Comparison of ENCODE assay signal across 23 cellular contexts in the genomic region with DNA sequence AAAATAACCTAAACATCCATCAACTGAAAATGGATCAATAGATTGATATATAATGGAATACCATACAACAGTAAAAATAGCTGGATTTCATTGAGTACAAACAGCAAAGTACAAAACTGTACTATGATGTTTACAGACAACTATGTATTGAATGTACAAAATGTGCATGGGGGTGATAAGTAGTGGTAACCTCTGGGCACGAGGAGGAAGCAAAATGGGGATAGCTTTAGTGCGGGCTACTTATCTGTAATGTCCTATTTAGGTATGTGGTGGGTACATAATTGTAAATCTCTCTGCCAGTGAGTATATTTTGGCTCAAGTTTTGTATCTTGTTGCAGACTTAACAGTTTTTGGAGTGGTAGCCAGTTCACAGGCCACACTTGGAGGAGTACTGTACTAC.
DNase-seq lines count a peak whose midpoint lies in the region; ATAC-seq lines count a peak whose summit lies in the region.
"Had no signal": no experiment of that assay in that cellular context is flagged by ENCODE, and none has a peak within 500 bp of the region (broad histone marks: within the 10 kb centered on the region; RNA-seq: fewer than 3 reads in every experiment).

No MANE protein-coding gene starts in this region.

- no peak for DNase-seq in T-helper 1 cell
- DNase-seq in Right ventricle myocardium superior = no peak
- no peak for DNase-seq in cardiac septum (ENCODE audit: low spot score)
- no peak for DNase-seq in activated naive CD8-positive, alpha-beta T cell treated with anti-CD3 and anti-CD28 coated beads, Interleukin-2, amount 10 ng/mL, durations not matched to agents 7 days and 5 days
- no peak for DNase-seq in stimulated activated naive B cell treated with anti-CD40 and anti-IgM and Interleukin-4, amounts not matched to agents 10 μg/mL and 1 μg/mL and 100 μg/mL, for 72 hours
- DNase-seq: central memory CD4-positive, alpha-beta T cell; dorsolateral prefrontal cortex; H7; hypothalamus; immature natural killer cell; Kasumi-1; mesendoderm; MV-4-11; NCI-H1436 treated with DMSO at 0.1 percent for 48 hours; NCI-H345; sigmoid colon; SJCRH30; stimulated activated CD4-positive, alpha-beta T cell treated with anti-CD3 and anti-CD28 coated beads, Interleukin-15, amount 100 ng/mL, for 24 hours; stimulated activated naive CD4-positive, alpha-beta T cell; testis had no signal

- no peaks in the 10 kb centered on the region for H3K9me3 Mint-ChIP-seq in T-helper 1 cell treated with Interleukin-12 subunit alpha and Interleukin-12 subunit beta and Interleukin-4 antibody, amounts not matched to agents 30 μg/mL and 1 μg/mL, for 36 hours
- no peaks in the 10 kb centered on the region for H3K9me3 Mint-ChIP-seq in activated naive CD8-positive, alpha-beta T cell treated with anti-CD3 and anti-CD28 coated beads, Interleukin-2, amount 10 ng/mL, durations not matched to agents 7 days and 5 days
- H3K9me3 Mint-ChIP-seq in stimulated activated naive B cell treated with anti-CD40 and anti-IgM and Interleukin-4, amounts not matched to agents 10 μg/mL and 1 μg/mL and 100 μg/mL, for 72 hours = no peaks in the 10 kb centered on the region
- H3K9me3 Mint-ChIP-seq: immature natural killer cell had no signal

- POLR2A ChIA-PET in activated naive CD8-positive, alpha-beta T cell treated with anti-CD3 and anti-CD28 coated beads, Interleukin-2, amount 10 ng/mL, durations not matched to agents 7 days and 5 days (lab: Charles Lee) = no interaction called here

- H3K27me3 Mint-ChIP-seq in T-helper 1 cell treated with Interleukin-12 subunit alpha and Interleukin-12 subunit beta and Interleukin-4 antibody, amounts not matched to agents 30 μg/mL and 1 μg/mL, for 36 hours (ENCODE audit: low read depth) = no peaks in the 10 kb centered on the region
- H3K27me3 Mint-ChIP-seq in activated naive CD8-positive, alpha-beta T cell treated with anti-CD3 and anti-CD28 coated beads, Interleukin-2, amount 10 ng/mL, durations not matched to agents 7 days and 5 days = no peaks in the 10 kb centered on the region
- no peaks in the 10 kb centered on the region for H3K27me3 Mint-ChIP-seq in stimulated activated naive B cell treated with anti-CD40 and anti-IgM and Interleukin-4, amounts not matched to agents 10 μg/mL and 1 μg/mL and 100 μg/mL, for 72 hours

- H3K4me3 Mint-ChIP-seq in T-helper 1 cell treated with Interleukin-12 subunit alpha and Interleukin-12 subunit beta and Interleukin-4 antibody, amounts not matched to agents 30 μg/mL and 1 μg/mL, for 36 hours = no peak overlapping the region
- H3K4me3 Mint-ChIP-seq in activated naive CD8-positive, alpha-beta T cell treated with anti-CD3 and anti-CD28 coated beads, Interleukin-2, amount 10 ng/mL, durations not matched to agents 7 days and 5 days = peak overlapping the region; percentile 8
- H3K4me3 Mint-ChIP-seq in stimulated activated naive B cell treated with anti-CD40 and anti-IgM and Interleukin-4, amounts not matched to agents 10 μg/mL and 1 μg/mL and 100 μg/mL, for 72 hours = no peak overlapping the region
- H3K4me3 Mint-ChIP-seq: immature natural killer cell had no signal

- peak overlapping the region; percentile 71 for H3K27ac Mint-ChIP-seq in T-helper 1 cell treated with Interleukin-12 subunit alpha and Interleukin-12 subunit beta and Interleukin-4 antibody, amounts not matched to agents 30 μg/mL and 1 μg/mL, for 36 hours
- peak overlapping the region; percentile 63 for H3K27ac Mint-ChIP-seq in activated naive CD8-positive, alpha-beta T cell treated with anti-CD3 and anti-CD28 coated beads, Interleukin-2, amount 10 ng/mL, durations not matched to agents 7 days and 5 days
- H3K27ac Mint-ChIP-seq in stimulated activated naive B cell treated with anti-CD40 and anti-IgM and Interleukin-4, amounts not matched to agents 10 μg/mL and 1 μg/mL and 100 μg/mL, for 72 hours = peak overlapping the region; percentile 42

- H3K4me1 Mint-ChIP-seq in T-helper 1 cell treated with Interleukin-12 subunit alpha and Interleukin-12 subunit beta and Interleukin-4 antibody, amounts not matched to agents 30 μg/mL and 1 μg/mL, for 36 hours (ENCODE audit: low read depth) = peaks cover 29% of the 10 kb centered on the region
- peaks cover 23% of the 10 kb centered on the region for H3K4me1 Mint-ChIP-seq in activated naive CD8-positive, alpha-beta T cell treated with anti-CD3 and anti-CD28 coated beads, Interleukin-2, amount 10 ng/mL, durations not matched to agents 7 days and 5 days
- H3K4me1 Mint-ChIP-seq in stimulated activated naive B cell treated with anti-CD40 and anti-IgM and Interleukin-4, amounts not matched to agents 10 μg/mL and 1 μg/mL and 100 μg/mL, for 72 hours = no peaks in the 10 kb centered on the region

- H3K36me3 Mint-ChIP-seq in T-helper 1 cell treated with Interleukin-12 subunit alpha and Interleukin-12 subunit beta and Interleukin-4 antibody, amounts not matched to agents 30 μg/mL and 1 μg/mL, for 36 hours (ENCODE audit: low read depth) = peaks cover 33% of the 10 kb centered on the region
- H3K36me3 Mint-ChIP-seq in activated naive CD8-positive, alpha-beta T cell treated with anti-CD3 and anti-CD28 coated beads, Interleukin-2, amount 10 ng/mL, durations not matched to agents 7 days and 5 days = peaks cover 25% of the 10 kb centered on the region
- H3K36me3 Mint-ChIP-seq in stimulated activated naive B cell treated with anti-CD40 and anti-IgM and Interleukin-4, amounts not matched to agents 10 μg/mL and 1 μg/mL and 100 μg/mL, for 72 hours = peaks cover 8 to 19% of the 10 kb centered on the region in 2 donors

- ATAC-seq in Right ventricle myocardium superior (ENCODE audit: poor library complexity) (peak; percentile 45), HG03045 (IDR thresholded peaks at IDR 0.05; ENCODE audit: unreplicated experiment) (no peak), HG02938 (IDR thresholded peaks at IDR 0.05; ENCODE audit: unreplicated experiment) (no peak)
- ATAC-seq in activated naive CD8-positive, alpha-beta T cell treated with anti-CD3 and anti-CD28 coated beads, Interleukin-2, amount 10 ng/mL, durations not matched to agents 7 days and 5 days (ENCODE audit: low read depth) = no peak
- ATAC-seq in stimulated activated naive B cell treated with anti-CD40 and anti-IgM and Interleukin-4, amounts not matched to agents 10 μg/mL and 1 μg/mL and 100 μg/mL, for 72 hours (replicated peaks) = no peak

- intact Hi-C loops in Right ventricle myocardium superior (cut with DNase I) = no loop called here
- intact Hi-C loops in cardiac septum (cut with DNase I) = no loop called here
